ENCODE assay signal across 9 cellular contexts in genomic region chr16:49281481-49281842, GRCh38. TPM values are rescaled to one million over a fixed set of nuclear protein-coding genes. Genes with fewer than 3 reads are reported as not detected.
A peak's percentile ranks its signal among the peaks of the same experiment; 100 is the strongest.
DNase-seq lines count a peak whose midpoint lies in the region; ATAC-seq and TF ChIP-seq lines count a peak whose summit lies in the region.
"Had no signal": no experiment of that assay in that cellular context is flagged by ENCODE, and none has a peak within 500 bp of the region (broad histone marks: within the 10 kb centered on the region; RNA-seq: fewer than 3 reads in every experiment).

Gene CBLN1 (minus strand): TSS chr16:49281838. CDS start chr16:49281465, 373 bp downstream.

- peak; percentile 12 for ATAC-seq in HG02973 (IDR thresholded peaks at IDR 0.05; ENCODE audit: unreplicated experiment)
- ATAC-seq in sciatic nerve = no peak

- peak within 1 kb of the TSS; percentile 80 for H3K4me3 Mint-ChIP-seq in neural crest cell

- no peaks in the 10 kb centered on the region for H3K9me2 ChIP-seq in DOHH2 (replicated peaks; ENCODE audit: control insufficient read depth, low read length)

- DNase-seq in colonic mucosa (no peak), neural crest cell (ENCODE audit: low read depth, low spot score) (no peak), middle frontal gyrus (ENCODE audit: extremely low spot score, low spot score) (no peak), hepatic stellate cell (ENCODE audit: low spot score) (no peak), sciatic nerve (ENCODE audit: low spot score) (no peak), DMS153 (lab: John Stamatoyannopoulos, UW) (no peak)

- no peak within 1 kb of the TSS for H3K27ac Mint-ChIP-seq in neural crest cell (ENCODE audit: unreplicated experiment)

- no peaks in the 10 kb centered on the region for H3K36me3 ChIP-seq in DOHH2 (ENCODE audit: control insufficient read depth, low read length)
- H3K36me3 ChIP-seq in colonic mucosa = no peaks in the 10 kb centered on the region

- TF ChIP-seq CTCF in DOHH2 (IDR thresholded peaks at IDR 0.05; ENCODE audit: low read depth, low read length, poor library complexity, severe bottlenecking) (no peak), colonic mucosa (IDR thresholded peaks at IDR 0.05) (no peak), neural crest cell (conservative IDR thresholded peaks at IDR 0.05) (no peak)

- no peaks in the 10 kb centered on the region for H4K20me1 ChIP-seq in DOHH2 (ENCODE audit: control insufficient read depth, insufficient read depth, low read depth, low read length)

- H3K27me3 ChIP-seq in DOHH2 (ENCODE audit: control insufficient read depth, low read length) (peaks cover 3% of the 10 kb centered on the region), colonic mucosa (peaks cover 69% of the 10 kb centered on the region)

- H3K9me3 ChIP-seq in DOHH2 (ENCODE audit: control insufficient read depth, insufficient read depth, low read length) (no peaks in the 10 kb centered on the region), colonic mucosa (no peaks in the 10 kb centered on the region)

- intact Hi-C loops in colonic mucosa (cut with DNase I) (no loop called here), sciatic nerve (cut with DNase I) (no loop called here)

- no peaks in the 10 kb centered on the region for H3F3A ChIP-seq in DOHH2 (ENCODE audit: control insufficient read depth, insufficient read depth)

- no peaks in the 10 kb centered on the region for H3K4me1 ChIP-seq in DOHH2 (ENCODE audit: control insufficient read depth, low read length)
- H3K4me1 ChIP-seq in colonic mucosa = peaks cover 10% of the 10 kb centered on the region

- peak within 1 kb of the TSS; percentile 26 to 52 for H3K9ac ChIP-seq in colonic mucosa (ENCODE audit: low read depth in 2 of 2, low read length in 2 of 2)

- H3K4me3 ChIP-seq in DOHH2 (ENCODE audit: low read length) (no peak within 1 kb of the TSS), colonic mucosa (peak within 1 kb of the TSS; percentile 44)

- H3K36me3 Mint-ChIP-seq in neural crest cell (ENCODE audit: low read depth) = no peaks in the 10 kb centered on the region

- no peak within 1 kb of the TSS for H3K27ac ChIP-seq in DOHH2 (ENCODE audit: low read depth, low read length)
- H3K27ac ChIP-seq in colonic mucosa = peak within 1 kb of the TSS; percentile 80

- peak within 1 kb of the TSS; percentile 27; the same call in 1 of the 2 replicates for H3K4me2 ChIP-seq in DOHH2 (ENCODE audit: low read length)

- peaks cover 19% of the 10 kb centered on the region for H3K4me1 Mint-ChIP-seq in neural crest cell

- no peaks in the 10 kb centered on the region for H3K79me2 ChIP-seq in DOHH2 (ENCODE audit: control insufficient read depth, low read length)

- peaks cover 92% of the 10 kb centered on the region for H3K27me3 Mint-ChIP-seq in neural crest cell (ENCODE audit: low read depth)

- no peaks in the 10 kb centered on the region for H3K9me3 Mint-ChIP-seq in neural crest cell

RNA-seq across cellular contexts. Expression of gene CBLN1, which starts in this region (rescaled TPM):
- total RNA-seq in colonic mucosa = under 1 TPM; 0.45 to 0.62 TPM
- total RNA-seq in neural crest cell = 0.61 and 1.0 TPM in 2 replicates
- total RNA-seq in sciatic nerve = 0.85 TPM
- total RNA-seq: activated CD8-positive, alpha-beta memory T cell treated with anti-CD3 and anti-CD28 coated beads for 36 hours had no signal
